18 cellular contexts compared by ENCODE assay signal in genomic region chr3:127238602-127239001, GRCh38. TPM values are rescaled to one million over a fixed set of nuclear protein-coding genes. Genes with fewer than 3 reads are reported as not detected.
DNase-seq lines count a peak whose midpoint lies in the region; ATAC-seq and TF ChIP-seq lines count a peak whose summit lies in the region.
"Had no signal": no experiment of that assay in that cellular context is flagged by ENCODE, and none has a peak within 500 bp of the region (broad histone marks: within the 10 kb centered on the region; RNA-seq: fewer than 3 reads in every experiment).

No MANE protein-coding gene starts in this region.

- H3K27ac Mint-ChIP-seq in chondrocyte (ENCODE audit: unreplicated experiment): no peak overlapping the region
- H3K27ac Mint-ChIP-seq in T-cell: no peak overlapping the region
- H3K27ac Mint-ChIP-seq: B cell; CD4-positive, alpha-beta T cell; GM23338; IgD-negative memory B cell had no signal

- DNase-seq in NCI-H226 (peak; percentile 27), chondrocyte (ENCODE audit: low spot score) (no peak), iris pigment epithelial cell (ENCODE audit: low read depth) (peak; percentile 11), non-pigmented ciliary epithelial cell (ENCODE audit: low read depth) (peak; percentile 6), T-cell (no peak), dedifferentiated amniotic fluid mesenchymal stem cell (ENCODE audit: extremely low spot score) (no peak)
- DNase-seq: C1 segment of cervical spinal cord; CD4-positive, alpha-beta T cell; DMS153; DMS79 treated with DMSO at 0.1 percent for 48 hours; EL; H7 had no signal

- ATAC-seq in HG03095 (IDR thresholded peaks at IDR 0.05; ENCODE audit: unreplicated experiment) (no peak), GM19463 (IDR thresholded peaks at IDR 0.05; ENCODE audit: unreplicated experiment) (no peak), T-cell (replicated peaks in 1 of 4) (no peak)
- ATAC-seq: GM23338 had no signal

- no peak overlapping the region for H3K4me3 Mint-ChIP-seq in chondrocyte (ENCODE audit: unreplicated experiment)
- no peak overlapping the region for H3K4me3 Mint-ChIP-seq in T-cell
- H3K4me3 Mint-ChIP-seq: B cell; CD4-positive, alpha-beta T cell; GM23338; IgD-negative memory B cell had no signal

- H3K9me3 Mint-ChIP-seq in chondrocyte (ENCODE audit: low read depth) (peaks cover 17% of the 10 kb centered on the region), T-cell (peaks cover 5 to 16% (median 14%) of the 10 kb centered on the region in 3 donors)

- H3K27me3 Mint-ChIP-seq in chondrocyte (ENCODE audit: low read depth): peaks cover 14% of the 10 kb centered on the region
- peaks cover 6 to 13% of the 10 kb centered on the region in 2 donors for H3K27me3 Mint-ChIP-seq in T-cell

- POLR2A ChIA-PET in T-cell (lab: Charles Lee): no interaction called here

- H3K4me1 Mint-ChIP-seq in chondrocyte (ENCODE audit: low read depth): peaks cover 7% of the 10 kb centered on the region
- no peaks in the 10 kb centered on the region for H3K4me1 Mint-ChIP-seq in T-cell
- H3K4me1 Mint-ChIP-seq: B cell, GM23338, IgD-negative memory B cell had no signal

- CTCF ChIA-PET in T-cell (lab: Charles Lee): no interaction called here

- peaks cover 3% of the 10 kb centered on the region for H3K36me3 Mint-ChIP-seq in chondrocyte (ENCODE audit: low read depth)
- H3K36me3 Mint-ChIP-seq in T-cell: no peaks in the 10 kb centered on the region

- peak; percentile 10 for TF ChIP-seq CTCF in chondrocyte (IDR thresholded peaks at IDR 0.05)

RNA-seq across cellular contexts. Expression of gene PRR23E, which starts 45.7 kb away (rescaled TPM):
- total RNA-seq in chondrocyte: not detected in 3 replicates
- not detected for total RNA-seq in T-cell
- total RNA-seq: B cell; CD4-positive, alpha-beta T cell; GM23338; H7; HT1080 had no signal

RNA-seq across cellular contexts. Expression of gene PRR20G, which starts 49.2 kb away (rescaled TPM):
- total RNA-seq in chondrocyte (not detected in 3 replicates), T-cell (not detected)
- total RNA-seq: B cell; CD4-positive, alpha-beta T cell; GM23338; H7; HT1080 had no signal

Comparison
In these comparisons a context has a peak if more than half of its experiments do, and no peak if none do; other contexts are left out.
1. DNase-seq: peak in NCI-H226 (single experiment), iris pigment epithelial cell (single experiment) and non-pigmented ciliary epithelial cell (single experiment); none in chondrocyte (single experiment), T-cell (0 of 34) and dedifferentiated amniotic fluid mesenchymal stem cell (single experiment).